9 cellular contexts compared by ENCODE assay signal in genomic region chr9:100927778-100928177, GRCh38.
"Had no signal": no experiment of that assay in that cellular context is flagged by ENCODE, and none has a peak within 500 bp of the region (broad histone marks: within the 10 kb centered on the region; RNA-seq: fewer than 3 reads in every experiment).

No MANE protein-coding gene starts in this region.

- H3K4me1 ChIP-seq: HAP-1 had no signal

- H3K36me3 ChIP-seq: HAP-1 had no signal

- H2AFZ ChIP-seq: GM23248, GM23338 had no signal

- DNase-seq: GM23248, GOT3, H7, H9, HCEC 1CT, HFFc6 had no signal

- ATAC-seq: GM23338, HCT116 had no signal

- H3K9me3 ChIP-seq: HAP-1 had no signal

- H3K4me2 ChIP-seq: GM23338 had no signal

- H3K27ac ChIP-seq: GM23248 had no signal

- H3K4me3 ChIP-seq: GM23248, GM23338, HAP-1 had no signal

- H3K9ac ChIP-seq: GM23248 had no signal
